ENCODE assay signal across 7 cellular contexts in the genomic region with DNA sequence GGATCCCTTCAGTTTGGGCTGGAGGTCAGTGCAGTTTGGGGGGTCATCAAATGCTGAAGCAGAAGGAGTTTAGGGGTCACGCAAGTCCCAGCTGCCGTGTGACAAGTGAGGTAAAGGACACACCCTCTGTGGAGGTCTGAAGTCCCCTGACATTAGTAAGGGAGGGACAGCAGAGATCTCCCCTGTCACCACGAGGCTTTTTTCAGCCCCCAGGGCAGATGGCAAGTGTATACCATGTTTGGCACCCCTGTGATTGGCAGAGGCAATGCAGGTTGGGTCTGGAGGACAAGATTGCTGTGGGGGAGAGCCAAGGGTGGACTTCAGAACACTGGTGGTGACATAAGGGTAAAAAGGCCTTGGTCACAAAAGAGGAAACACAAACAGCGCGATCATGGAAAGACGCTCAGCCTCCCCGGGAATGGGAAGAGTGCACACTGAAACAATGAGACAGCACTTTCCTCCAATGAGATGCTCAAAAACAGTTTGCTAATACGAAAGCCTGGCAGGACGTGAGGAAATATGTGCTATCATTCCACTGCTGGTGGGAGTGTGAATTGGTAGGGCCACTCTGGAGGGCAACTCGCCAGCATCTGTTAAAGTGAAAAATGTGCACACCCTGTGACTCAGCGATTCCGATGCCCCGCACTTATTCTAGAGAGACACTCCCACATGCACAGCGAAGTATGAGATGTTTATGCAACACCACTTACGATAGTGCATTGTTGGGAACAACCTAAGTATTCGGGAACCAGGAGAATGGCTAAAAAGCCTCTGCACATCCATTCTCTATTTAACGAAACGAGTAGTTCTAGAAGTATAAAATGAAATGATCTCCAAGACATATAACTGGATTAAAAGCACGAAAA. TPM values are rescaled to one million over a fixed set of nuclear protein-coding genes. Genes with fewer than 3 reads are reported as not detected.
DNase-seq lines count a peak whose midpoint lies in the region; ATAC-seq, FAIRE-seq and TF ChIP-seq lines count a peak whose summit lies in the region.

No MANE protein-coding gene starts in this region.

- RAD21 ChIA-PET in GM12878 (lab: Charles Lee; ENCODE audit: unreplicated experiment): no interaction called here

- H3K4me2 ChIP-seq in GM12878 (ENCODE audit: control insufficient read depth, insufficient read depth) (peak overlapping the region; percentile 5), keratinocyte (ENCODE audit: control insufficient read depth, extremely low read depth, insufficient read depth, low read depth, low read length) (peak overlapping the region; percentile 66), smooth muscle cell (peak overlapping the region; percentile 76)

- SMC1A ChIA-PET in GM12878 (lab: Charles Lee; ENCODE audit: uncharacterized antibody, unreplicated experiment): interaction anchor here (0.6 kb wide), 1 partner anchor 60 kb away, joined by 3 read pairs; no protein-coding TSS in a partner anchor

- no peak for ATAC-seq in GM12878

- CTCF ChIA-PET in RWPE1 (lab: Yijun Ruan, JAX) (no interaction called here), GM12878 (lab: Yijun Ruan, JAX) (interaction anchor here (1.0 kb wide), 1 partner anchor 35 kb away, joined by 3 read pairs; no protein-coding TSS in a partner anchor)

- no peaks in the 10 kb centered on the region; a peak in 1 of 4 replicates for H3K27me3 ChIP-seq in GM12878 (replicated peaks in 1 of 2; ENCODE audit: control insufficient read depth in 2 of 2, insufficient read depth in 2 of 2, low read length in 1 of 2)
- H3K27me3 ChIP-seq in keratinocyte (ENCODE audit: control insufficient read depth, extremely low read depth, insufficient read depth, low read length): no peaks in the 10 kb centered on the region
- H3K27me3 ChIP-seq in smooth muscle cell (ENCODE audit: low read depth): no peaks in the 10 kb centered on the region

- TF ChIP-seq POLR2A in GM12878 (IDR thresholded peaks at IDR 0.05; ENCODE audit: low read depth, low read length): 0 out of 2 replicates have a peak, but pooled peaks have one; percentile 28

- TF ChIP-seq EP300 in GM12878 (IDR thresholded peaks at IDR 0.05; ENCODE audit: borderline replicate concordance in 1 of 2, control insufficient read depth in 1 of 2, low read depth in 2 of 2, low read length in 2 of 2): no peak

- H3K27ac ChIP-seq in RWPE1 (peak overlapping the region; percentile 85), GM12878 (ENCODE audit: control insufficient read depth, insufficient read depth) (peak overlapping the region; percentile 29), keratinocyte (ENCODE audit: control insufficient read depth, insufficient read depth, low read length) (peak overlapping the region; percentile 39), smooth muscle cell (ENCODE audit: low read depth) (peak overlapping the region; percentile 73)

- dilution Hi-C loops in keratinocyte (cut with MboI; ENCODE audit: extremely low pct_ligation_motif_present, low sequenced_read_pairs): no loop called here

- TF ChIP-seq CTCF in RWPE1 (conservative IDR thresholded peaks at IDR 0.05; ENCODE audit: low read depth) (no peak), GM12878 (IDR thresholded peaks at IDR 0.05 in 2 of 3, conservative IDR thresholded peaks at IDR 0.05 in 1 of 3; ENCODE audit: control insufficient read depth in 2 of 3, extremely low read depth in 1 of 3, insufficient read depth in 1 of 3, low read depth in 3 of 3, low read length in 3 of 3) (no peak), keratinocyte (optimal IDR thresholded peaks at IDR 0.05 in 1 of 3, IDR thresholded peaks at IDR 0.05 in 1 of 3, conservative IDR thresholded peaks at IDR 0.05 in 1 of 3; ENCODE audit: extremely low read depth in 1 of 3, insufficient read depth in 2 of 3, low read length in 3 of 3) (peak in 1 of 3 experiments; percentile 12), smooth muscle cell (IDR thresholded peaks at IDR 0.05; ENCODE audit: borderline replicate concordance, insufficient read depth, poor library complexity, severe bottlenecking) (no peak)

- H3K79me2 ChIP-seq in GM12878 (ENCODE audit: control insufficient read depth, insufficient read depth, low read length): peaks cover 3% of the 10 kb centered on the region
- H3K79me2 ChIP-seq in keratinocyte (ENCODE audit: control insufficient read depth, insufficient read depth, low read length): no peaks in the 10 kb centered on the region
- H3K79me2 ChIP-seq in smooth muscle cell (ENCODE audit: low read depth): no peaks in the 10 kb centered on the region

- H3K9me3 ChIP-seq in GM12878 (replicated peaks; ENCODE audit: control insufficient read depth, insufficient read depth, low read length) (no peaks in the 10 kb centered on the region), keratinocyte (ENCODE audit: control insufficient read depth, low read depth, low read length) (no peaks in the 10 kb centered on the region), smooth muscle cell (replicated peaks; ENCODE audit: low read depth) (no peaks in the 10 kb centered on the region)

- H3K36me3 ChIP-seq in GM12878 (ENCODE audit: control insufficient read depth in 2 of 2, insufficient read depth in 2 of 2, low read length in 1 of 2) (no peaks in the 10 kb centered on the region), keratinocyte (ENCODE audit: control insufficient read depth in 2 of 2, extremely low read depth in 1 of 2, insufficient read depth in 2 of 2, low read length in 2 of 2) (no peaks in the 10 kb centered on the region), smooth muscle cell (ENCODE audit: low read depth) (no peaks in the 10 kb centered on the region)

- peaks cover 82% of the 10 kb centered on the region for H3K4me1 ChIP-seq in GM12878 (ENCODE audit: control insufficient read depth, insufficient read depth, low read length)
- peaks cover 15% of the 10 kb centered on the region for H3K4me1 ChIP-seq in keratinocyte (ENCODE audit: control insufficient read depth, extremely low read depth, insufficient read depth, low read length)
- no peaks in the 10 kb centered on the region for H3K4me1 ChIP-seq in smooth muscle cell (ENCODE audit: low read depth)

- peak; percentile 95 for DNase-seq in HCEC 1CT
- DNase-seq in RWPE1 (ENCODE audit: low spot score): peak; percentile 81
- no peak for DNase-seq in GM12878 (ENCODE audit: low read depth, low spot score)
- DNase-seq in keratinocyte (ENCODE audit: low read depth, low spot score): peak; percentile 73
- peak; percentile 24 for DNase-seq in smooth muscle cell (lab: John Stamatoyannopoulos, UW; ENCODE audit: unreplicated experiment)
- DNase-seq in D341Med (ENCODE audit: low spot score): no peak
- DNase-seq in NCI-H2081 (lab: John Stamatoyannopoulos, UW): no peak

- TF ChIP-seq RAD21 in GM12878 (IDR thresholded peaks at IDR 0.05; ENCODE audit: insufficient read depth, low read depth, low read length): no peak

- H4K20me1 ChIP-seq in GM12878 (ENCODE audit: control insufficient read depth, insufficient read depth) (no peaks in the 10 kb centered on the region), keratinocyte (ENCODE audit: control insufficient read depth, extremely low read depth, insufficient read depth, low read length) (no peaks in the 10 kb centered on the region), smooth muscle cell (ENCODE audit: low read depth) (no peaks in the 10 kb centered on the region)

- intact Hi-C loops in GM12878 (cut with micrococcal nuclease; ENCODE audit: unreplicated experiment): no loop called here

- H2AFZ ChIP-seq in GM12878 (ENCODE audit: control insufficient read depth, low read depth, low read length) (peak overlapping the region; percentile 11), keratinocyte (ENCODE audit: control insufficient read depth, low read length) (peak overlapping the region; percentile 51), smooth muscle cell (ENCODE audit: low read depth) (no peak overlapping the region)

- H3K4me3 ChIP-seq in GM12878 (no peak overlapping the region), keratinocyte (ENCODE audit: control insufficient read depth in 2 of 3, extremely low read depth in 1 of 3, insufficient read depth in 2 of 3, low read depth in 1 of 3, low read length in 3 of 3) (peak overlapping the region in 2 of 3 experiments; percentile 30 to 52), smooth muscle cell (no peak overlapping the region)

- 45% methylated on average over 19 of the region's 19 CpGs for WGBS in GM12878 (ENCODE audit: insufficient coverage, insufficient replicate concordance, low lambda C conversion rate, missing lambda C conversion rate)
- 50% methylated on average over 19 of the region's 19 CpGs for WGBS in smooth muscle cell (ENCODE audit: low lambda C conversion rate)

- no peaks in the 10 kb centered on the region for H3K9me1 ChIP-seq in keratinocyte (ENCODE audit: control insufficient read depth, extremely low read depth, insufficient read depth, low read length)

- POLR2A ChIA-PET in RWPE1 (lab: Yijun Ruan, JAX; ENCODE audit: low non-redundant PET): no interaction called here
- POLR2A ChIA-PET in GM12878 (lab: Charles Lee): interaction anchor here (1.0 kb wide), 1 partner anchor 95 kb away, joined by 3 read pairs; no protein-coding TSS in a partner anchor

- H3F3A ChIP-seq in smooth muscle cell (ENCODE audit: low read depth): peaks cover 9% of the 10 kb centered on the region

- no peak for FAIRE-seq in GM12878 (lab: Jason Lieb, UNC)
- peak; percentile 87 for FAIRE-seq in keratinocyte (lab: Jason Lieb, UNC)

- no TSS peak for BruUV-seq in GM12878 (replicated peaks; lab: Mats Ljungman, UMichigan)

- in situ Hi-C loops in GM12878 (cut with MboI): no loop called here

- H3K9ac ChIP-seq in GM12878 (ENCODE audit: control insufficient read depth, insufficient read depth, low read length) (peak overlapping the region; percentile 56; the same call in 1 of the 2 replicates), keratinocyte (ENCODE audit: control insufficient read depth, extremely low read depth, insufficient read depth, low read length) (peak overlapping the region; percentile 35), smooth muscle cell (ENCODE audit: low read depth) (peak overlapping the region; percentile 40)

RNA-seq across cellular contexts. Expression of a gene that starts 14.4 kb away (rescaled TPM):
- 30.2 TPM in 2 replicates for total RNA-seq in GM12878 (2013; cell fraction: nucleolus; rRNA removed)
- total RNA-seq in GM12878 (2014; rRNA removed): 164 and 184 TPM in 2 replicates
- 66.8 and 66.9 TPM in 2 replicates for total RNA-seq in GM12878 (2014; rRNA removed; fragmentation: Illumina TruSeq; extraction: Trizol)
- 116 and 117 TPM in 2 replicates for total RNA-seq in GM12878 (2021)
- polyA plus RNA-seq in GM12878 (2011; ENCODE audit: low read depth): 81.7 TPM
- 14.7 and 32.0 TPM in 2 replicates for polyA plus RNA-seq in GM12878 (2011; rRNA removed)
- polyA plus RNA-seq in GM12878 (2011; cell fraction: cytosol; rRNA removed): 51.3 and 56.6 TPM in 2 replicates
- polyA plus RNA-seq in GM12878 (2011; cell fraction: nucleus; rRNA removed): 21.4 TPM in 2 replicates
- 142 and 178 TPM in 2 replicates for polyA plus RNA-seq in GM12878 (2012)
- polyA plus RNA-seq in GM12878 (2014; fragmentation: Illumina TruSeq; extraction: Trizol): 24.2 and 96.1 TPM in 2 replicates
- polyA plus RNA-seq in GM12878 (2014; fragmentation: Nextera tagmentation; extraction: Ambion mirVana): 10 to 100 TPM in 1 of 2 experiments, 1 to 10 TPM in 1; 4.9 to 15.0 TPM
- polyA plus RNA-seq in GM12878 (2014; rRNA removed): 140 and 158 TPM in 2 replicates
- 100 to 1,000 TPM; 127 to 135 TPM for polyA plus RNA-seq in GM12878 (2016; fragmentation: Nextera tagmentation; extraction: Ambion mirVana)
- polyA minus RNA-seq in GM12878 (2011; rRNA and poly(A)+ RNA removed): 24.5 and 40.9 TPM in 2 replicates
- 11.7 and 13.5 TPM in 2 replicates for polyA minus RNA-seq in GM12878 (2011; cell fraction: cytosol; rRNA and poly(A)+ RNA removed)
- polyA minus RNA-seq in GM12878 (2011; cell fraction: nucleus; rRNA and poly(A)+ RNA removed): 8.7 and 10.6 TPM in 2 replicates
- polyA plus RNA-seq in keratinocyte: not detected in 3 replicates
- not detected for polyA plus RNA-seq in keratinocyte (2011; ENCODE audit: low read depth)
- not detected in 2 replicates for polyA plus RNA-seq in keratinocyte (2011; cell fraction: cytosol; rRNA removed)
- not detected in 2 replicates for polyA plus RNA-seq in keratinocyte (2011; cell fraction: nucleus; rRNA removed)
- polyA plus RNA-seq in keratinocyte (2012; ENCODE audit: low replicate concordance): not detected in 2 replicates
- not detected in 3 replicates for polyA minus RNA-seq in keratinocyte
- polyA minus RNA-seq in keratinocyte (2011; cell fraction: cytosol; rRNA and poly(A)+ RNA removed): not detected
- polyA minus RNA-seq in keratinocyte (2011; cell fraction: nucleus; rRNA and poly(A)+ RNA removed): not detected in 2 replicates
- not detected in 2 replicates for total RNA-seq in smooth muscle cell
- polyA plus RNA-seq in smooth muscle cell: not detected in 2 replicates

RNA-seq across cellular contexts. Expression of a gene that starts 21.5 kb away (rescaled TPM):
- 134 and 138 TPM in 2 replicates for total RNA-seq in GM12878 (2013; cell fraction: nucleolus; rRNA removed)
- 39.1 and 40.4 TPM in 2 replicates for total RNA-seq in GM12878 (2014; rRNA removed)
- total RNA-seq in GM12878 (2014; rRNA removed; fragmentation: Illumina TruSeq; extraction: Trizol): 24.7 and 25.0 TPM in 2 replicates
- total RNA-seq in GM12878 (2021): 26.4 and 29.0 TPM in 2 replicates
- 11.0 TPM for polyA plus RNA-seq in GM12878 (2011; ENCODE audit: low read depth)
- polyA plus RNA-seq in GM12878 (2011; rRNA removed): 28.5 and 45.0 TPM in 2 replicates
- 58.4 and 72.0 TPM in 2 replicates for polyA plus RNA-seq in GM12878 (2011; cell fraction: cytosol; rRNA removed)
- 125 and 140 TPM in 2 replicates for polyA plus RNA-seq in GM12878 (2011; cell fraction: nucleus; rRNA removed)
- 28.1 and 29.4 TPM in 2 replicates for polyA plus RNA-seq in GM12878 (2012)
- polyA plus RNA-seq in GM12878 (2014; fragmentation: Illumina TruSeq; extraction: Trizol): 13.0 and 26.4 TPM in 2 replicates
- 10 to 100 TPM; 12.4 to 20.9 TPM for polyA plus RNA-seq in GM12878 (2014; fragmentation: Nextera tagmentation; extraction: Ambion mirVana)
- 40.4 and 43.1 TPM in 2 replicates for polyA plus RNA-seq in GM12878 (2014; rRNA removed)
- 10 to 100 TPM; 33.3 to 39.9 TPM for polyA plus RNA-seq in GM12878 (2016; fragmentation: Nextera tagmentation; extraction: Ambion mirVana)
- polyA minus RNA-seq in GM12878 (2011; rRNA and poly(A)+ RNA removed): 33.4 and 60.3 TPM in 2 replicates
- 11.2 and 13.9 TPM in 2 replicates for polyA minus RNA-seq in GM12878 (2011; cell fraction: cytosol; rRNA and poly(A)+ RNA removed)
- polyA minus RNA-seq in GM12878 (2011; cell fraction: nucleus; rRNA and poly(A)+ RNA removed): 36.0 and 56.5 TPM in 2 replicates
- 4.2 to 6.0 TPM (median 4.8 TPM) in 3 replicates for polyA plus RNA-seq in keratinocyte
- polyA plus RNA-seq in keratinocyte (2011; ENCODE audit: low read depth): 7.0 TPM
- polyA plus RNA-seq in keratinocyte (2011; cell fraction: cytosol; rRNA removed): 2.5 and 3.5 TPM in 2 replicates
- polyA plus RNA-seq in keratinocyte (2011; cell fraction: nucleus; rRNA removed): 6.4 and 9.5 TPM in 2 replicates
- polyA plus RNA-seq in keratinocyte (2012; ENCODE audit: low replicate concordance): 2.2 and 5.2 TPM in 2 replicates
- polyA minus RNA-seq in keratinocyte: 3.1 to 6.7 TPM (median 6.0 TPM) in 3 replicates
- 2.5 TPM for polyA minus RNA-seq in keratinocyte (2011; cell fraction: cytosol; rRNA and poly(A)+ RNA removed)
- polyA minus RNA-seq in keratinocyte (2011; cell fraction: nucleus; rRNA and poly(A)+ RNA removed): 4.0 and 5.6 TPM in 2 replicates
- 0.85 TPM in 1 of 2 replicates, not detected in the other for total RNA-seq in smooth muscle cell
- polyA plus RNA-seq in smooth muscle cell: 1.5 and 3.2 TPM in 2 replicates

RNA-seq across cellular contexts. Expression of a gene that starts 40.1 kb away (rescaled TPM):
- 46.0 and 47.7 TPM in 2 replicates for total RNA-seq in GM12878 (2013; cell fraction: nucleolus; rRNA removed)
- total RNA-seq in GM12878 (2014; rRNA removed) (28.9 and 31.5 TPM in 2 replicates), GM12878 (2014; rRNA removed; fragmentation: Illumina TruSeq; extraction: Trizol) (14.8 and 16.6 TPM in 2 replicates), GM12878 (2021) (26.0 and 26.2 TPM in 2 replicates), smooth muscle cell (3.5 and 10.0 TPM in 2 replicates)
- polyA plus RNA-seq in GM12878 (2011; ENCODE audit: low read depth): 23.5 TPM
- polyA plus RNA-seq in GM12878 (2011; rRNA removed) (37.1 and 41.3 TPM in 2 replicates), GM12878 (2014; fragmentation: Illumina TruSeq; extraction: Trizol) (32.3 and 36.1 TPM in 2 replicates), GM12878 (2014; fragmentation: Nextera tagmentation; extraction: Ambion mirVana) (1 to 10 TPM; 4.8 to 8.8 TPM), GM12878 (2014; rRNA removed) (121 and 123 TPM in 2 replicates), GM12878 (2016; fragmentation: Nextera tagmentation; extraction: Ambion mirVana) (10 to 100 TPM; 25.9 to 28.9 TPM), keratinocyte (5.3 to 7.8 TPM (median 6.7 TPM) in 3 replicates), smooth muscle cell (7.5 and 8.6 TPM in 2 replicates)
- 43.5 and 45.8 TPM in 2 replicates for polyA plus RNA-seq in GM12878 (2011; cell fraction: cytosol; rRNA removed)
- polyA plus RNA-seq in GM12878 (2011; cell fraction: nucleus; rRNA removed): 155 and 209 TPM in 2 replicates
- polyA plus RNA-seq in GM12878 (2012): 33.3 and 39.4 TPM in 2 replicates
- polyA minus RNA-seq in GM12878 (2011; rRNA and poly(A)+ RNA removed): 15.5 and 19.4 TPM in 2 replicates
- polyA minus RNA-seq in GM12878 (2011; cell fraction: cytosol; rRNA and poly(A)+ RNA removed): 8.6 and 14.3 TPM in 2 replicates
- polyA minus RNA-seq in GM12878 (2011; cell fraction: nucleus; rRNA and poly(A)+ RNA removed): 19.2 and 24.9 TPM in 2 replicates
- 0.42 TPM for polyA plus RNA-seq in keratinocyte (2011; ENCODE audit: low read depth)
- 5.4 and 8.0 TPM in 2 replicates for polyA plus RNA-seq in keratinocyte (2011; cell fraction: cytosol; rRNA removed)
- polyA plus RNA-seq in keratinocyte (2011; cell fraction: nucleus; rRNA removed): 22.3 and 24.4 TPM in 2 replicates
- 2.3 and 3.8 TPM in 2 replicates for polyA plus RNA-seq in keratinocyte (2012; ENCODE audit: low replicate concordance)
- 4.9 to 6.2 TPM (median 5.9 TPM) in 3 replicates for polyA minus RNA-seq in keratinocyte
- polyA minus RNA-seq in keratinocyte (2011; cell fraction: cytosol; rRNA and poly(A)+ RNA removed): 0.58 TPM
- polyA minus RNA-seq in keratinocyte (2011; cell fraction: nucleus; rRNA and poly(A)+ RNA removed): 3.0 and 7.9 TPM in 2 replicates

RNA-seq across cellular contexts. Expression of a gene that starts 46.4 kb away (rescaled TPM):
- total RNA-seq in GM12878 (2013; cell fraction: nucleolus; rRNA removed): not detected in 2 replicates
- total RNA-seq in GM12878 (2014; rRNA removed) (not detected in 2 replicates), GM12878 (2014; rRNA removed; fragmentation: Illumina TruSeq; extraction: Trizol) (not detected in 2 replicates), GM12878 (2021) (0.44 and 0.45 TPM in 2 replicates), smooth muscle cell (35.1 and 38.3 TPM in 2 replicates)
- not detected for polyA plus RNA-seq in GM12878 (2011; ENCODE audit: low read depth)
- polyA plus RNA-seq in GM12878 (2011; rRNA removed) (not detected in 2 replicates), GM12878 (2014; fragmentation: Illumina TruSeq; extraction: Trizol) (not detected in 2 replicates), GM12878 (2014; fragmentation: Nextera tagmentation; extraction: Ambion mirVana) (not detected), GM12878 (2014; rRNA removed) (not detected in 2 replicates), GM12878 (2016; fragmentation: Nextera tagmentation; extraction: Ambion mirVana) (under 1 TPM in 1 of 2 experiments, not detected in 1; 0.24 TPM), keratinocyte (39.5 to 101 TPM (median 42.7 TPM) in 3 replicates), smooth muscle cell (72.9 and 97.8 TPM in 2 replicates)
- not detected in 2 replicates for polyA plus RNA-seq in GM12878 (2011; cell fraction: cytosol; rRNA removed)
- polyA plus RNA-seq in GM12878 (2011; cell fraction: nucleus; rRNA removed): 0.07 TPM in 1 of 2 replicates, not detected in the other
- 0.23 and 0.31 TPM in 2 replicates for polyA plus RNA-seq in GM12878 (2012)
- polyA minus RNA-seq in GM12878 (2011; rRNA and poly(A)+ RNA removed): not detected in 2 replicates
- 0.94 and 4.8 TPM in 2 replicates for polyA minus RNA-seq in GM12878 (2011; cell fraction: cytosol; rRNA and poly(A)+ RNA removed)
- 0.48 and 2.2 TPM in 2 replicates for polyA minus RNA-seq in GM12878 (2011; cell fraction: nucleus; rRNA and poly(A)+ RNA removed)
- polyA plus RNA-seq in keratinocyte (2011; ENCODE audit: low read depth): 71.5 TPM
- polyA plus RNA-seq in keratinocyte (2011; cell fraction: cytosol; rRNA removed): 39.8 and 91.6 TPM in 2 replicates
- 116 and 157 TPM in 2 replicates for polyA plus RNA-seq in keratinocyte (2011; cell fraction: nucleus; rRNA removed)
- polyA plus RNA-seq in keratinocyte (2012; ENCODE audit: low replicate concordance): 81.1 and 123 TPM in 2 replicates
- polyA minus RNA-seq in keratinocyte: 25.5 to 123 TPM (median 30.4 TPM) in 3 replicates
- 90.2 TPM for polyA minus RNA-seq in keratinocyte (2011; cell fraction: cytosol; rRNA and poly(A)+ RNA removed)
- polyA minus RNA-seq in keratinocyte (2011; cell fraction: nucleus; rRNA and poly(A)+ RNA removed): 52.7 and 58.7 TPM in 2 replicates

RNA-seq across cellular contexts. Expression of a gene that starts 55.0 kb away (rescaled TPM):
- total RNA-seq in GM12878 (2013; cell fraction: nucleolus; rRNA removed): not detected in 2 replicates
- total RNA-seq in GM12878 (2014; rRNA removed) (not detected in 2 replicates), GM12878 (2014; rRNA removed; fragmentation: Illumina TruSeq; extraction: Trizol) (not detected in 2 replicates), GM12878 (2021) (0.56 and 0.69 TPM in 2 replicates), smooth muscle cell (1.3 and 1.5 TPM in 2 replicates)
- polyA plus RNA-seq in GM12878 (2011; ENCODE audit: low read depth): not detected
- polyA plus RNA-seq in GM12878 (2011; rRNA removed) (not detected in 2 replicates), GM12878 (2014; fragmentation: Illumina TruSeq; extraction: Trizol) (not detected in 2 replicates), GM12878 (2014; fragmentation: Nextera tagmentation; extraction: Ambion mirVana) (not detected), GM12878 (2014; rRNA removed) (0.03 TPM in 1 of 2 replicates, not detected in the other), GM12878 (2016; fragmentation: Nextera tagmentation; extraction: Ambion mirVana) (under 1 TPM in 1 of 2 experiments, not detected in 1; 0.14 TPM), keratinocyte (3.8 to 13.2 TPM (median 11.1 TPM) in 3 replicates), smooth muscle cell (0.57 and 1.0 TPM in 2 replicates)
- not detected in 2 replicates for polyA plus RNA-seq in GM12878 (2011; cell fraction: cytosol; rRNA removed)
- polyA plus RNA-seq in GM12878 (2011; cell fraction: nucleus; rRNA removed): not detected in 2 replicates
- polyA plus RNA-seq in GM12878 (2012): not detected in 2 replicates
- polyA minus RNA-seq in GM12878 (2011; rRNA and poly(A)+ RNA removed): not detected in 2 replicates
- polyA minus RNA-seq in GM12878 (2011; cell fraction: cytosol; rRNA and poly(A)+ RNA removed): not detected in 2 replicates
- not detected in 2 replicates for polyA minus RNA-seq in GM12878 (2011; cell fraction: nucleus; rRNA and poly(A)+ RNA removed)
- 21.9 TPM for polyA plus RNA-seq in keratinocyte (2011; ENCODE audit: low read depth)
- polyA plus RNA-seq in keratinocyte (2011; cell fraction: cytosol; rRNA removed): 4.1 and 4.5 TPM in 2 replicates
- polyA plus RNA-seq in keratinocyte (2011; cell fraction: nucleus; rRNA removed): 20.5 and 22.3 TPM in 2 replicates
- polyA plus RNA-seq in keratinocyte (2012; ENCODE audit: low replicate concordance): 12.9 and 30.9 TPM in 2 replicates
- 9.3 to 37.2 TPM (median 15.6 TPM) in 3 replicates for polyA minus RNA-seq in keratinocyte
- 5.0 TPM for polyA minus RNA-seq in keratinocyte (2011; cell fraction: cytosol; rRNA and poly(A)+ RNA removed)
- 7.4 and 9.9 TPM in 2 replicates for polyA minus RNA-seq in keratinocyte (2011; cell fraction: nucleus; rRNA and poly(A)+ RNA removed)

Comparison
In these comparisons a context has a peak if more than half of its experiments do, and no peak if none do; other contexts are left out.
1. DNase-seq: peak in HCEC 1CT (single experiment), RWPE1 (single experiment), keratinocyte (single experiment) and smooth muscle cell (single experiment); none in GM12878 (single experiment), D341Med (single experiment) and NCI-H2081 (0 of 2).
2. H3K27ac ChIP-seq: peak in every context shown above with its lines; median percentile 85 in RWPE1; 73 in smooth muscle cell; 39 in keratinocyte; 29 in GM12878.
3. H3K4me2 ChIP-seq: peak in every context shown above with its lines; median percentile 76 in smooth muscle cell; 66 in keratinocyte; 5 in GM12878.
4. H3K4me3 ChIP-seq: peak in keratinocyte (2 of 3); none in GM12878 (single experiment) and smooth muscle cell (single experiment).
5. Peak in every context shown above with its lines, with median percentiles within 50 percentile points of each other: H3K9ac ChIP-seq.